In the genomic region with DNA sequence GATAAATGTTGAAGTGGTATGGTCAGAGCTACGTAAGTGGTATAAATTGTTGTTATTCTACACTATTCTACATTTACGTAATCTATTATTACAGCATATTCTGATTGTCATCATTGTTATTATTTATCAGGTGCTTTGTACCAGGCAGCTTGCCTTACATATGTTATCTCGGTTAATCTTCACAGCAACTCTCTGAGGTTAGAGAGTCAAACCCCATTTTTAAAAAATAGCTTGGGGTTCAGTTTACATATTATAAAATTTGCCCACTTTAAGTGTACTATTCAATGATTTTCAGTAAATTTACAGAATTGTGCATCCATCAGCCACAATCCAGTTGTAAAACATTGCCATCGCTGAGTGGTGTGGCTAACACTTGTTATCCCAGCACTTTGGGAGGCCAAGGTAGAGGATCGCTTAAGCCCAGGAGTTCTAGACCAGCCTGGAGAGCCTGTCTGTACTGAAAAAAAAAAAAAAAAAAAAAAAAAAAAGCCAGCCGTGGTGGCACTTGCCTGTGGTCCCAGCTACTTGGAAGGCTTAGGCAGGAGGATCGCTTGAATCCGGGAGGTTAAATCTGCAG, we compare ENCODE assay signal across 21 cellular contexts. TPM values are rescaled to one million over a fixed set of nuclear protein-coding genes. Genes with fewer than 3 reads are reported as not detected.
DNase-seq lines count a peak whose midpoint lies in the region; ATAC-seq and TF ChIP-seq lines count a peak whose summit lies in the region.
"Had no signal": no experiment of that assay in that cellular context is flagged by ENCODE, and none has a peak within 500 bp of the region (broad histone marks: within the 10 kb centered on the region; RNA-seq: fewer than 3 reads in every experiment).

No MANE protein-coding gene starts in this region.

- ATAC-seq in activated CD8-positive, alpha-beta memory T cell treated with anti-CD3 and anti-CD28 coated beads, Interleukin-2, amount 10 ng/mL, durations not matched to agents 7 days and 5 days = no peak
- ATAC-seq in T-helper 17 cell = peak; percentile 76
- no peak for ATAC-seq in stimulated activated effector memory CD8-positive, alpha-beta T cell treated with anti-CD3 and anti-CD28 coated beads, Interleukin-12 subunit alpha, Interleukin-12 subunit beta, amount 100 ng/mL, for 72 hours
- ATAC-seq: A549, Panc1 had no signal

- H3K9me3 Mint-ChIP-seq in activated CD8-positive, alpha-beta memory T cell treated with anti-CD3 and anti-CD28 coated beads, Interleukin-2, amount 10 ng/mL, durations not matched to agents 7 days and 5 days (ENCODE audit: low read depth) = no peaks in the 10 kb centered on the region
- H3K9me3 Mint-ChIP-seq in stimulated activated effector memory CD8-positive, alpha-beta T cell treated with anti-CD3 and anti-CD28 coated beads, Interleukin-12 subunit alpha, Interleukin-12 subunit beta, amount 100 ng/mL, for 72 hours = no peaks in the 10 kb centered on the region
- no peaks in the 10 kb centered on the region for H3K9me3 Mint-ChIP-seq in osteocyte (ENCODE audit: unreplicated experiment)
- H3K9me3 Mint-ChIP-seq: nephron progenitor cell had no signal

- H3K27ac ChIP-seq in caudate nucleus (ENCODE audit: low read depth, low read length) (peak overlapping the region; percentile 78), RWPE1 (no peak overlapping the region)
- H3K27ac ChIP-seq: A549, coronary artery, lower lobe of right lung had no signal

- H3K27ac Mint-ChIP-seq in activated CD8-positive, alpha-beta memory T cell treated with anti-CD3 and anti-CD28 coated beads, Interleukin-2, amount 10 ng/mL, durations not matched to agents 7 days and 5 days = peak overlapping the region; percentile 77
- H3K27ac Mint-ChIP-seq in T-helper 17 cell (peak overlapping the region; percentile 100), osteocyte (ENCODE audit: unreplicated experiment) (no peak overlapping the region)
- peak overlapping the region; percentile 81 for H3K27ac Mint-ChIP-seq in stimulated activated effector memory CD8-positive, alpha-beta T cell treated with anti-CD3 and anti-CD28 coated beads, Interleukin-12 subunit alpha, Interleukin-12 subunit beta, amount 100 ng/mL, for 72 hours
- H3K27ac Mint-ChIP-seq: nephron progenitor cell had no signal

- peaks cover 52% of the 10 kb centered on the region for H3K36me3 Mint-ChIP-seq in activated CD8-positive, alpha-beta memory T cell treated with anti-CD3 and anti-CD28 coated beads, Interleukin-2, amount 10 ng/mL, durations not matched to agents 7 days and 5 days
- H3K36me3 Mint-ChIP-seq in T-helper 17 cell (ENCODE audit: low read depth) (peaks cover 7% of the 10 kb centered on the region), osteocyte (ENCODE audit: unreplicated experiment) (no peaks in the 10 kb centered on the region)
- peaks cover 75% of the 10 kb centered on the region for H3K36me3 Mint-ChIP-seq in stimulated activated effector memory CD8-positive, alpha-beta T cell treated with anti-CD3 and anti-CD28 coated beads, Interleukin-12 subunit alpha, Interleukin-12 subunit beta, amount 100 ng/mL, for 72 hours

- DNase-seq in activated CD8-positive, alpha-beta memory T cell treated with anti-CD3 and anti-CD28 coated beads, Interleukin-2, amount 10 ng/mL, durations not matched to agents 7 days and 5 days = no peak
- no peak for DNase-seq in activated CD8-positive, alpha-beta memory T cell treated with anti-CD3 and anti-CD28 coated beads, Interleukin-2, amount 50 U/mL, for 4 hours
- DNase-seq in T-helper 17 cell = no peak
- no peak for DNase-seq in caudate nucleus (lab: John Stamatoyannopoulos, UW)
- DNase-seq in stimulated activated effector memory CD8-positive, alpha-beta T cell treated with anti-CD3 and anti-CD28 coated beads, Interleukin-12 subunit alpha, Interleukin-12 subunit beta, amount 100 ng/mL, for 72 hours (ENCODE audit: low spot score in 2 of 2) = no peak
- no peak for DNase-seq in RWPE1 (ENCODE audit: low spot score)
- no peak for DNase-seq in dedifferentiated amniotic fluid mesenchymal stem cell (ENCODE audit: extremely low spot score)
- no peak for DNase-seq in osteocyte (ENCODE audit: extremely low spot score, unreplicated experiment)
- DNase-seq: activated CD4-positive, CD25-positive, alpha-beta regulatory T cell; EL; IMR-90; lower lobe of right lung; NCI-H2081; NCI-H526; nephron progenitor cell; stimulated activated naive CD8-positive, alpha-beta T cell treated with anti-CD3 and anti-CD28 coated beads, Interleukin-15, Interleukin-2, amounts not matched to agents 100 U/mL and 50 U/mL, for 24 hours; uterus had no signal

- H3K9me3 ChIP-seq in T-helper 17 cell (ENCODE audit: control insufficient read depth, low read length, poor library complexity, severe bottlenecking) = no peaks in the 10 kb centered on the region
- H3K9me3 ChIP-seq: A549, lower lobe of right lung, uterus had no signal

- peak overlapping the region; percentile 24 for H3K4me3 Mint-ChIP-seq in activated CD8-positive, alpha-beta memory T cell treated with anti-CD3 and anti-CD28 coated beads, Interleukin-2, amount 10 ng/mL, durations not matched to agents 7 days and 5 days
- H3K4me3 Mint-ChIP-seq in T-helper 17 cell = peak overlapping the region; percentile 85
- H3K4me3 Mint-ChIP-seq in stimulated activated effector memory CD8-positive, alpha-beta T cell treated with anti-CD3 and anti-CD28 coated beads, Interleukin-12 subunit alpha, Interleukin-12 subunit beta, amount 100 ng/mL, for 72 hours = peak overlapping the region; percentile 63
- no peak overlapping the region for H3K4me3 Mint-ChIP-seq in osteocyte (ENCODE audit: unreplicated experiment)
- H3K4me3 Mint-ChIP-seq: nephron progenitor cell had no signal

- no peak for TF ChIP-seq CTCF in RWPE1 (conservative IDR thresholded peaks at IDR 0.05; ENCODE audit: low read depth)
- no peak for TF ChIP-seq CTCF in osteocyte (IDR thresholded peaks at IDR 0.05)

- CTCF ChIA-PET in activated CD8-positive, alpha-beta memory T cell treated with anti-CD3 and anti-CD28 coated beads, Interleukin-2, amount 10 ng/mL, durations not matched to agents 7 days and 5 days (lab: Charles Lee) = interaction anchor here (0.8 to 5.1 kb wide), 9 partner anchors 13 to 52 kb away, joined by 3 to 29 read pairs (median 5); partner anchors contain the start of gene PPP1R16B
- CTCF ChIA-PET in RWPE1 (lab: Yijun Ruan, JAX) = interaction anchor here (1.3 kb wide), 1 partner anchor 209 kb away, joined by 3 read pairs; no protein-coding TSS in a partner anchor

- H3K27me3 Mint-ChIP-seq in activated CD8-positive, alpha-beta memory T cell treated with anti-CD3 and anti-CD28 coated beads, Interleukin-2, amount 10 ng/mL, durations not matched to agents 7 days and 5 days = no peaks in the 10 kb centered on the region
- no peaks in the 10 kb centered on the region for H3K27me3 Mint-ChIP-seq in T-helper 17 cell
- H3K27me3 Mint-ChIP-seq in osteocyte (ENCODE audit: unreplicated experiment) = peaks cover 27% of the 10 kb centered on the region

- POLR2A ChIA-PET in RWPE1 (lab: Yijun Ruan, JAX; ENCODE audit: low non-redundant PET) = no interaction called here

- peaks cover 74% of the 10 kb centered on the region for H3K4me1 Mint-ChIP-seq in activated CD8-positive, alpha-beta memory T cell treated with anti-CD3 and anti-CD28 coated beads, Interleukin-2, amount 10 ng/mL, durations not matched to agents 7 days and 5 days
- H3K4me1 Mint-ChIP-seq in T-helper 17 cell (peaks cover 51% of the 10 kb centered on the region), osteocyte (ENCODE audit: unreplicated experiment) (no peaks in the 10 kb centered on the region)
- H3K4me1 Mint-ChIP-seq in stimulated activated effector memory CD8-positive, alpha-beta T cell treated with anti-CD3 and anti-CD28 coated beads, Interleukin-12 subunit alpha, Interleukin-12 subunit beta, amount 100 ng/mL, for 72 hours = peaks cover 68% of the 10 kb centered on the region

RNA-seq across cellular contexts. Expression of gene PPP1R16B, which starts 35.5 kb away (rescaled TPM):
- total RNA-seq in activated CD8-positive, alpha-beta memory T cell treated with anti-CD3 and anti-CD28 coated beads, Interleukin-2, amount 10 ng/mL, durations not matched to agents 7 days and 5 days = 100 to 1,000 TPM in 1 of 2 experiments, 10 to 100 TPM in 1; 86.5 to 128 TPM
- total RNA-seq in T-helper 17 cell (10 to 100 TPM; 45.6 to 60.9 TPM), osteocyte (not detected in 2 replicates)
- total RNA-seq: epithelial cell of proximal tubule, IMR-90 had no signal

Comparison
In these comparisons a context has a peak if more than half of its experiments do, and no peak if none do; other contexts are left out.
1. RNA of gene PPP1R16B, which starts 35.5 kb away (total RNA-seq): 86.5 to 128 TPM in activated CD8-positive, alpha-beta memory T cell treated with anti-CD3 and anti-CD28 coated beads, Interleukin-2, amount 10 ng/mL, durations not matched to agents 7 days and 5 days and 45.6 to 60.9 TPM in T-helper 17 cell; not detected in osteocyte; every median in the first group is over 10 times any median in the second.